Comparison of ENCODE assay signal across 14 cellular contexts in the genomic region with DNA sequence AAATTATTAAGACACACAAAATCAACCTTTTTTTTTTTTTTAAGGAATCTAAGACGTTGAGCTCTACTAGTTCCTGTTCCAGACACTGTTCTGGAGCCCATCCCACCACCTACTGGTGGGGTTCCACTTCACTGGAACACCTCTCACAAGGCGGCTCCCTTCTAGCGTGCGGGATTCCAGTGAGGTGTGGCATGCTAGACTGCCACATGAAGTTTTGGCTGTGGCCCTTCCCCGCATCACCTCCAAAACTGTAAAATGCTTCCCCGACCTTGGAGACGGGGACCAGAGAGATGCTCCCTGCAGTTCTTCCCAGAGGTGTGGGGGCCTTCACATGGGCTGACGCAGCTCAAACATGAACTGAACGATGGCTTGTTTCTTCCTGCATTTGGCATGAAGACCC. TPM values are rescaled to one million over a fixed set of nuclear protein-coding genes. Genes with fewer than 3 reads are reported as not detected.
DNase-seq lines count a peak whose midpoint lies in the region; ATAC-seq and TF ChIP-seq lines count a peak whose summit lies in the region.
"Had no signal": no experiment of that assay in that cellular context is flagged by ENCODE, and none has a peak within 500 bp of the region (broad histone marks: within the 10 kb centered on the region; RNA-seq: fewer than 3 reads in every experiment).

No MANE protein-coding gene starts in this region.

- H3K36me3 ChIP-seq in CD4-positive, CD25-positive, alpha-beta regulatory T cell (ENCODE audit: control insufficient read depth, insufficient read depth, low read length) = peaks cover 11% of the 10 kb centered on the region
- H3K36me3 ChIP-seq in SU-DHL-6 (ENCODE audit: low read length) (peaks cover 4% of the 10 kb centered on the region; the same call in 1 of the 2 replicates), lower lobe of right lung (no peaks in the 10 kb centered on the region)

- no peak overlapping the region for H2AFZ ChIP-seq in SU-DHL-6 (ENCODE audit: low read depth, low read length, severe bottlenecking)

- no peak for ATAC-seq in CD4-positive, CD25-positive, alpha-beta regulatory T cell (ENCODE audit: low read depth in 2 of 2)
- ATAC-seq in stimulated activated memory B cell treated with anti-CD40 and anti-IgM and Interleukin-4, amounts not matched to agents 10 μg/mL and 1 μg/mL and 100 μg/mL, for 72 hours = no peak
- no peak for ATAC-seq in lower lobe of right lung

- H3K27me3 Mint-ChIP-seq in CD4-positive, CD25-positive, alpha-beta regulatory T cell = no peaks in the 10 kb centered on the region
- H3K27me3 Mint-ChIP-seq in immature natural killer cell (ENCODE audit: low read depth in 3 of 3) = peaks cover 4 to 31% (median 19%) of the 10 kb centered on the region in 3 donors
- no peaks in the 10 kb centered on the region for H3K27me3 Mint-ChIP-seq in stimulated activated memory B cell treated with anti-CD40 and anti-IgM and Interleukin-4, amounts not matched to agents 10 μg/mL and 1 μg/mL and 100 μg/mL, for 72 hours
- H3K27me3 Mint-ChIP-seq: type B pancreatic cell had no signal

- peaks cover 100% of the 10 kb centered on the region for H3K79me2 ChIP-seq in SU-DHL-6 (ENCODE audit: insufficient read depth, low read length)

- H3K27ac ChIP-seq in CD4-positive, CD25-positive, alpha-beta regulatory T cell (ENCODE audit: insufficient read depth, low read length, poor library complexity, severe bottlenecking) = peak overlapping the region; percentile 97
- H3K27ac ChIP-seq in SU-DHL-6 (ENCODE audit: low read depth, low read length) (peak overlapping the region; percentile 16; the same call in 1 of the 2 replicates), lower lobe of right lung (no peak overlapping the region)

- no peaks in the 10 kb centered on the region for H3K9me3 ChIP-seq in CD4-positive, CD25-positive, alpha-beta regulatory T cell (ENCODE audit: control insufficient read depth in 2 of 2, low read length in 2 of 2)
- H3K9me3 ChIP-seq in SU-DHL-6 (ENCODE audit: insufficient read depth, low read length) (no peaks in the 10 kb centered on the region), lower lobe of right lung (no peaks in the 10 kb centered on the region)

- no peak overlapping the region for H3K9ac ChIP-seq in SU-DHL-6 (ENCODE audit: low read length)

- no peak overlapping the region for H3K4me2 ChIP-seq in SU-DHL-6 (ENCODE audit: low read depth, low read length, poor library complexity, severe bottlenecking)

- H3K36me3 Mint-ChIP-seq in CD4-positive, CD25-positive, alpha-beta regulatory T cell = peaks cover 35% of the 10 kb centered on the region
- H3K36me3 Mint-ChIP-seq in immature natural killer cell = peaks cover 5 to 20% (median 15%) of the 10 kb centered on the region in 3 donors
- H3K36me3 Mint-ChIP-seq in stimulated activated memory B cell treated with anti-CD40 and anti-IgM and Interleukin-4, amounts not matched to agents 10 μg/mL and 1 μg/mL and 100 μg/mL, for 72 hours = peaks cover 12% of the 10 kb centered on the region

- no peaks in the 10 kb centered on the region for H3K27me3 ChIP-seq in CD4-positive, CD25-positive, alpha-beta regulatory T cell (ENCODE audit: control insufficient read depth, insufficient read depth, low read length)
- no peaks in the 10 kb centered on the region for H3K27me3 ChIP-seq in SU-DHL-6 (ENCODE audit: low read length)
- H3K27me3 ChIP-seq in lower lobe of right lung (ENCODE audit: low read depth) = no peaks in the 10 kb centered on the region

- no peaks in the 10 kb centered on the region for H3K9me2 ChIP-seq in SU-DHL-6 (replicated peaks; ENCODE audit: insufficient read depth, low read length)

- peaks cover 100% of the 10 kb centered on the region for H3K4me1 ChIP-seq in CD4-positive, CD25-positive, alpha-beta regulatory T cell (ENCODE audit: control insufficient read depth, insufficient read depth, low read length, poor library complexity, severe bottlenecking)
- H3K4me1 ChIP-seq in lower lobe of right lung = peaks cover 97% of the 10 kb centered on the region

- H3K9me3 Mint-ChIP-seq in CD4-positive, CD25-positive, alpha-beta regulatory T cell = no peaks in the 10 kb centered on the region
- H3K9me3 Mint-ChIP-seq in immature natural killer cell = no peaks in the 10 kb centered on the region
- H3K9me3 Mint-ChIP-seq in stimulated activated memory B cell treated with anti-CD40 and anti-IgM and Interleukin-4, amounts not matched to agents 10 μg/mL and 1 μg/mL and 100 μg/mL, for 72 hours = no peaks in the 10 kb centered on the region
- H3K9me3 Mint-ChIP-seq: type B pancreatic cell had no signal

- H3K27ac Mint-ChIP-seq in CD4-positive, CD25-positive, alpha-beta regulatory T cell = peak overlapping the region; percentile 85 to 97 (median 96)
- H3K27ac Mint-ChIP-seq in immature natural killer cell = peak overlapping the region; percentile 76 to 99 (median 86)
- peak overlapping the region; percentile 96 for H3K27ac Mint-ChIP-seq in stimulated activated memory B cell treated with anti-CD40 and anti-IgM and Interleukin-4, amounts not matched to agents 10 μg/mL and 1 μg/mL and 100 μg/mL, for 72 hours
- H3K27ac Mint-ChIP-seq: type B pancreatic cell had no signal

- H3F3A ChIP-seq in SU-DHL-6 (ENCODE audit: insufficient read depth) = peaks cover 25% of the 10 kb centered on the region

- peaks cover 7% of the 10 kb centered on the region; the same call in 1 of the 2 replicates for H4K20me1 ChIP-seq in SU-DHL-6 (ENCODE audit: low read depth, low read length)

- peak overlapping the region in 2 of 4 donors; percentile 54 to 94 for H3K4me3 Mint-ChIP-seq in CD4-positive, CD25-positive, alpha-beta regulatory T cell
- H3K4me3 Mint-ChIP-seq in immature natural killer cell = peak overlapping the region in 1 of 5 donors; percentile 61
- no peak overlapping the region for H3K4me3 Mint-ChIP-seq in stimulated activated memory B cell treated with anti-CD40 and anti-IgM and Interleukin-4, amounts not matched to agents 10 μg/mL and 1 μg/mL and 100 μg/mL, for 72 hours
- H3K4me3 Mint-ChIP-seq: CD14-positive monocyte, type B pancreatic cell had no signal

- TF ChIP-seq CTCF in SU-DHL-6 (IDR thresholded peaks at IDR 0.05; ENCODE audit: insufficient read depth, low read length, poor library complexity, severe bottlenecking) = no peak
- TF ChIP-seq CTCF in lower lobe of right lung (IDR thresholded peaks at IDR 0.05) = no peak

- in situ Hi-C loops in G401 (cut with HindIII; ENCODE audit: low sequenced_read_pairs) = no loop called here

- peak overlapping the region; percentile 10 for H3K4me3 ChIP-seq in CD4-positive, CD25-positive, alpha-beta regulatory T cell (ENCODE audit: low read depth, low read length)
- H3K4me3 ChIP-seq in SU-DHL-6 (ENCODE audit: insufficient read depth, low read length, poor library complexity, severe bottlenecking) (no peak overlapping the region), lower lobe of right lung (no peak overlapping the region)

- peaks cover 35 to 98% (median 85%) of the 10 kb centered on the region in 4 donors for H3K4me1 Mint-ChIP-seq in CD4-positive, CD25-positive, alpha-beta regulatory T cell
- peaks cover 97 to 100% of the 10 kb centered on the region in 2 donors for H3K4me1 Mint-ChIP-seq in immature natural killer cell
- H3K4me1 Mint-ChIP-seq in stimulated activated memory B cell treated with anti-CD40 and anti-IgM and Interleukin-4, amounts not matched to agents 10 μg/mL and 1 μg/mL and 100 μg/mL, for 72 hours = peaks cover 90% of the 10 kb centered on the region

- intact Hi-C loops in lower lobe of right lung (cut with DNase I) = no loop called here

- no peak for DNase-seq in CD4-positive, CD25-positive, alpha-beta regulatory T cell
- DNase-seq in immature natural killer cell (no peak), G401 (ENCODE audit: low spot score) (no peak), AG08395 (ENCODE audit: low spot score) (no peak), C1 segment of cervical spinal cord (lab: John Stamatoyannopoulos, UW) (no peak), lower lobe of right lung (no peak)
- DNase-seq: mammary epithelial cell, MV-4-11, NCI-H2171 treated with DMSO at 0.1 percent for 48 hours, occipital lobe had no signal

RNA-seq across cellular contexts. Expression of a gene that starts 12.6 kb away (rescaled TPM):
- total RNA-seq in CD4-positive, CD25-positive, alpha-beta regulatory T cell = 116 TPM
- 10 to 100 TPM in 3 of 4 donors, 1 to 10 TPM in 1; 5.8 to 22.2 (median 14.4) TPM for polyA plus RNA-seq in CD4-positive, CD25-positive, alpha-beta regulatory T cell
- polyA plus RNA-seq in immature natural killer cell = 10 to 100 TPM; 12.1 to 62.1 (median 23.8) TPM
- 17.0 and 21.4 TPM in 2 replicates for total RNA-seq in G401 (2014; rRNA removed; shearing (Covaris generic))
- total RNA-seq in lower lobe of right lung = 40.7 TPM
